In the genomic region with DNA sequence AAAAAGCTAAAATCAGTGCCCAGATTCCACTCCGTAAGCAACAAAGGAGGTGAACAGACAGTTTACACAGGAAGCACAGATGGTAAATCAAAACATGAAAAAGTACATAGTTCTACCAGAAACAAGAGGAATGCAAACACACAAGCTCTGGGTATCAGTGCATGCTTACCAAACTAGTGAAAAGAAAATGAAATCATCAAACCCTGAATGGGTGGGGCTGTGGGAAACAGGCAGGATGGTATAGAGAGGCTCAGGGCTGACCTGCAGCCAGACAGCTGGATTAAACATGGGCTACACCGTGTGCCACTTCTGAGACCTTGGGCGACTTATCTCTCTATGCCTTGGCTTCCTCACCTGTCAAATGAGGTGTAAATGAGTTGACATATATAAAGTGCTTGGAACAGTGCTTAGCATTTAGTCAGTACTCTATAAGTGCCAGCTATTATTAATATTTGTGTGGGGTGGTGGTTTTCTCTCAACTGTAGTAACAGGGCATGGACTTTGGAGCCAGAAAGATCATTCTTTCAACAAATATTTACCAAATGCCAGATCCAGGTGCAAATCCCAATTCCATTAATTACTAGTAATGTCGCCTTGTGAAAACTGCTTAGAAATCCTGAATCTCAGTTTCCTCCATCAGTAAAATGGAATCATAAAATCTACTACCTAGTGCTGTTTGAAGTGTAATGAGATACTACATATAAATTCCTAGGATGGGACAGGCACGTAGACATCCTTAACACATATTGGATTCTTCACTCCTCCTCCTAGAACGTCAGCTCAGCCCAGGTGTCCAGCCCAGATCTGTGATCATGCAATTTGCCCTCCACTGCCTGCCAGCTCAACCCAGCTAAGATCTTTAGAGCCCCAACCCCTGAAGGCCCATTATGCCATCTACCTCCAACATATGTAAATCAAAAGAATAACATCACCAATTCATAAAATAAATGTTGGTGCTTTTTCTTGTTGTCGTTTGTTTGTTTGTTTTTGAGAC, we compare ENCODE assay signal across 1 cellular context.
TF ChIP-seq lines count a peak whose summit lies in the region.

No MANE protein-coding gene starts in this region.

TF ChIP-seq in HepG2, 621 proteins besides CTCF, POLR2A, EP300 and RAD21 (continued from another document and continues in another):
- TF ChIP-seq, protein P1, sequence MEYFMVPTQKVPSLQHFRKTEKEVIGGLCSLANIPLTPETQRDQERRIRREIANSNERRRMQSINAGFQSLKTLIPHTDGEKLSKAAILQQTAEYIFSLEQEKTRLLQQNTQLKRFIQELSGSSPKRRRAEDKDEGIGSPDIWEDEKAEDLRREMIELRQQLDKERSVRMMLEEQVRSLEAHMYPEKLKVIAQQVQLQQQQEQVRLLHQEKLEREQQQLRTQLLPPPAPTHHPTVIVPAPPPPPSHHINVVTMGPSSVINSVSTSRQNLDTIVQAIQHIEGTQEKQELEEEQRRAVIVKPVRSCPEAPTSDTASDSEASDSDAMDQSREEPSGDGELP (IDR thresholded peaks at IDR 0.05; ENCODE audit: borderline replicate concordance, low read depth), result peak; percentile 43; the same call in 1 of the 2 replicates
- TF ChIP-seq DMAP1 (CRISPR knock-in tag; IDR thresholded peaks at IDR 0.05) (no peak), FOXP1 (IDR thresholded peaks at IDR 0.05) (no peak), FOXP1 (CRISPR knock-in tag; IDR thresholded peaks at IDR 0.05) (peak; percentile 64), RFXAP (CRISPR knock-in tag; IDR thresholded peaks at IDR 0.05; ENCODE audit: borderline replicate concordance) (no peak), ZSCAN9 (CRISPR knock-in tag; IDR thresholded peaks at IDR 0.05; ENCODE audit: borderline replicate concordance) (no peak), ISL2 (CRISPR knock-in tag; IDR thresholded peaks at IDR 0.05) (no peak), HDAC6 (IDR thresholded peaks at IDR 0.05; ENCODE audit: low read depth, low read length) (no peak), ZSCAN25 (CRISPR knock-in tag; IDR thresholded peaks at IDR 0.05) (0 out of 2 replicates have a peak, but pooled peaks have one; percentile 28), HDAC2 (CRISPR knock-in tag; IDR thresholded peaks at IDR 0.05) (peak; percentile 25; the same call in 1 of the 2 replicates), ZNF20 (CRISPR knock-in tag; IDR thresholded peaks at IDR 0.05) (no peak), SSRP1 (CRISPR knock-in tag; IDR thresholded peaks at IDR 0.05) (no peak), GFI1 (CRISPR knock-in tag; IDR thresholded peaks at IDR 0.05; ENCODE audit: borderline replicate concordance) (peak; percentile 44; the same call in 1 of the 2 replicates), THAP11 (CRISPR knock-in tag; IDR thresholded peaks at IDR 0.05) (0 out of 2 replicates have a peak, but pooled peaks have one; percentile 17), KLF16 (CRISPR knock-in tag; IDR thresholded peaks at IDR 0.05) (0 out of 4 replicates have a peak, but pooled peaks of 1 of the 2 experiments have one; percentile 20), ZNF367 (CRISPR knock-in tag; IDR thresholded peaks at IDR 0.05; ENCODE audit: borderline replicate concordance) (no peak), ZNF83 (CRISPR knock-in tag; IDR thresholded peaks at IDR 0.05; ENCODE audit: borderline replicate concordance) (no peak), RXRB (CRISPR knock-in tag; IDR thresholded peaks at IDR 0.05; ENCODE audit: borderline replicate concordance) (0 out of 2 replicates have a peak, but pooled peaks have one; percentile 8), SALL1 (CRISPR knock-in tag; IDR thresholded peaks at IDR 0.05) (peak; percentile 42; the same call in 1 of the 2 replicates), MED1 (CRISPR knock-in tag; IDR thresholded peaks at IDR 0.05) (0 out of 2 replicates have a peak, but pooled peaks have one; percentile 10)
- TF ChIP-seq, protein P2, sequence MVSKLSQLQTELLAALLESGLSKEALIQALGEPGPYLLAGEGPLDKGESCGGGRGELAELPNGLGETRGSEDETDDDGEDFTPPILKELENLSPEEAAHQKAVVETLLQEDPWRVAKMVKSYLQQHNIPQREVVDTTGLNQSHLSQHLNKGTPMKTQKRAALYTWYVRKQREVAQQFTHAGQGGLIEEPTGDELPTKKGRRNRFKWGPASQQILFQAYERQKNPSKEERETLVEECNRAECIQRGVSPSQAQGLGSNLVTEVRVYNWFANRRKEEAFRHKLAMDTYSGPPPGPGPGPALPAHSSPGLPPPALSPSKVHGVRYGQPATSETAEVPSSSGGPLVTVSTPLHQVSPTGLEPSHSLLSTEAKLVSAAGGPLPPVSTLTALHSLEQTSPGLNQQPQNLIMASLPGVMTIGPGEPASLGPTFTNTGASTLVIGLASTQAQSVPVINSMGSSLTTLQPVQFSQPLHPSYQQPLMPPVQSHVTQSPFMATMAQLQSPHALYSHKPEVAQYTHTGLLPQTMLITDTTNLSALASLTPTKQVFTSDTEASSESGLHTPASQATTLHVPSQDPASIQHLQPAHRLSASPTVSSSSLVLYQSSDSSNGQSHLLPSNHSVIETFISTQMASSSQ (IDR thresholded peaks at IDR 0.05; ENCODE audit: low read depth), result no peak
- TF ChIP-seq, protein P2 (CRISPR knock-in tag; IDR thresholded peaks at IDR 0.05; ENCODE audit: borderline replicate concordance), result no peak
- TF ChIP-seq, protein P3, sequence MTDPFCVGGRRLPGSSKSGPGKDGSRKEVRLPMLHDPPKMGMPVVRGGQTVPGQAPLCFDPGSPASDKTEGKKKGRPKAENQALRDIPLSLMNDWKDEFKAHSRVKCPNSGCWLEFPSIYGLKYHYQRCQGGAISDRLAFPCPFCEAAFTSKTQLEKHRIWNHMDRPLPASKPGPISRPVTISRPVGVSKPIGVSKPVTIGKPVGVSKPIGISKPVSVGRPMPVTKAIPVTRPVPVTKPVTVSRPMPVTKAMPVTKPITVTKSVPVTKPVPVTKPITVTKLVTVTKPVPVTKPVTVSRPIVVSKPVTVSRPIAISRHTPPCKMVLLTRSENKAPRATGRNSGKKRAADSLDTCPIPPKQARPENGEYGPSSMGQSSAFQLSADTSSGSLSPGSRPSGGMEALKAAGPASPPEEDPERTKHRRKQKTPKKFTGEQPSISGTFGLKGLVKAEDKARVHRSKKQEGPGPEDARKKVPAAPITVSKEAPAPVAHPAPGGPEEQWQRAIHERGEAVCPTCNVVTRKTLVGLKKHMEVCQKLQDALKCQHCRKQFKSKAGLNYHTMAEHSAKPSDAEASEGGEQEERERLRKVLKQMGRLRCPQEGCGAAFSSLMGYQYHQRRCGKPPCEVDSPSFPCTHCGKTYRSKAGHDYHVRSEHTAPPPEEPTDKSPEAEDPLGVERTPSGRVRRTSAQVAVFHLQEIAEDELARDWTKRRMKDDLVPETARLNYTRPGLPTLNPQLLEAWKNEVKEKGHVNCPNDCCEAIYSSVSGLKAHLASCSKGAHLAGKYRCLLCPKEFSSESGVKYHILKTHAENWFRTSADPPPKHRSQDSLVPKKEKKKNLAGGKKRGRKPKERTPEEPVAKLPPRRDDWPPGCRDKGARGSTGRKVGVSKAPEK (CRISPR knock-in tag; IDR thresholded peaks at IDR 0.05; ENCODE audit: borderline replicate concordance), result no peak
- TF ChIP-seq, protein P4, sequence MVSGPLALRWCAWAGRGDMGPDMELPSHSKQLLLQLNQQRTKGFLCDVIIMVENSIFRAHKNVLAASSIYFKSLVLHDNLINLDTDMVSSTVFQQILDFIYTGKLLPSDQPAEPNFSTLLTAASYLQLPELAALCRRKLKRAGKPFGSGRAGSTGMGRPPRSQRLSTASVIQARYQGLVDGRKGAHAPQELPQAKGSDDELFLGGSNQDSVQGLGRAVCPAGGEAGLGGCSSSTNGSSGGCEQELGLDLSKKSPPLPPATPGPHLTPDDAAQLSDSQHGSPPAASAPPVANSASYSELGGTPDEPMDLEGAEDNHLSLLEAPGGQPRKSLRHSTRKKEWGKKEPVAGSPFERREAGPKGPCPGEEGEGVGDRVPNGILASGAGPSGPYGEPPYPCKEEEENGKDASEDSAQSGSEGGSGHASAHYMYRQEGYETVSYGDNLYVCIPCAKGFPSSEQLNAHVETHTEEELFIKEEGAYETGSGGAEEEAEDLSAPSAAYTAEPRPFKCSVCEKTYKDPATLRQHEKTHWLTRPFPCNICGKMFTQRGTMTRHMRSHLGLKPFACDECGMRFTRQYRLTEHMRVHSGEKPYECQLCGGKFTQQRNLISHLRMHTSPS (CRISPR knock-in tag; IDR thresholded peaks at IDR 0.05; ENCODE audit: low read depth), result 0 out of 2 replicates have a peak, but pooled peaks have one; percentile 38
- TF ChIP-seq, protein P5, sequence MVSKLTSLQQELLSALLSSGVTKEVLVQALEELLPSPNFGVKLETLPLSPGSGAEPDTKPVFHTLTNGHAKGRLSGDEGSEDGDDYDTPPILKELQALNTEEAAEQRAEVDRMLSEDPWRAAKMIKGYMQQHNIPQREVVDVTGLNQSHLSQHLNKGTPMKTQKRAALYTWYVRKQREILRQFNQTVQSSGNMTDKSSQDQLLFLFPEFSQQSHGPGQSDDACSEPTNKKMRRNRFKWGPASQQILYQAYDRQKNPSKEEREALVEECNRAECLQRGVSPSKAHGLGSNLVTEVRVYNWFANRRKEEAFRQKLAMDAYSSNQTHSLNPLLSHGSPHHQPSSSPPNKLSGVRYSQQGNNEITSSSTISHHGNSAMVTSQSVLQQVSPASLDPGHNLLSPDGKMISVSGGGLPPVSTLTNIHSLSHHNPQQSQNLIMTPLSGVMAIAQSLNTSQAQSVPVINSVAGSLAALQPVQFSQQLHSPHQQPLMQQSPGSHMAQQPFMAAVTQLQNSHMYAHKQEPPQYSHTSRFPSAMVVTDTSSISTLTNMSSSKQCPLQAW (CRISPR knock-in tag; IDR thresholded peaks at IDR 0.05), result no peak
- TF ChIP-seq, protein P6, sequence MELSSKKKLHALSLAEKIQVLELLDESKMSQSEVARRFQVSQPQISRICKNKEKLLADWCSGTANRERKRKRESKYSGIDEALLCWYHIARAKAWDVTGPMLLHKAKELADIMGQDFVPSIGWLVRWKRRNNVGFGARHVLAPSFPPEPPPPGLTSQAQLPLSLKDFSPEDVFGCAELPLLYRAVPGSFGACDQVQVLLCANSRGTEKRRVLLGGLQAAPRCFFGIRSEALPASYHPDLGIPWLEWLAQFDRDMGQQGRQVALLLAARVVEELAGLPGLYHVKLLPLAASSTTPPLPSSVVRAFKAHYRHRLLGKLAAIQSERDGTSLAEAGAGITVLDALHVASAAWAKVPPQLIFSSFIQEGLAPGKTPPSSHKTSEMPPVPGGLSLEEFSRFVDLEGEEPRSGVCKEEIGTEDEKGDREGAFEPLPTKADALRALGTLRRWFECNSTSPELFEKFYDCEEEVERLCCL (CRISPR knock-in tag; IDR thresholded peaks at IDR 0.05; ENCODE audit: borderline replicate concordance), result no peak
- TF ChIP-seq, protein P7, sequence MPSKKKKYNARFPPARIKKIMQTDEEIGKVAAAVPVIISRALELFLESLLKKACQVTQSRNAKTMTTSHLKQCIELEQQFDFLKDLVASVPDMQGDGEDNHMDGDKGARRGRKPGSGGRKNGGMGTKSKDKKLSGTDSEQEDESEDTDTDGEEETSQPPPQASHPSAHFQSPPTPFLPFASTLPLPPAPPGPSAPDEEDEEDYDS (CRISPR knock-in tag; IDR thresholded peaks at IDR 0.05), result 0 out of 2 replicates have a peak, but pooled peaks have one; percentile 9
- TF ChIP-seq, protein P8, sequence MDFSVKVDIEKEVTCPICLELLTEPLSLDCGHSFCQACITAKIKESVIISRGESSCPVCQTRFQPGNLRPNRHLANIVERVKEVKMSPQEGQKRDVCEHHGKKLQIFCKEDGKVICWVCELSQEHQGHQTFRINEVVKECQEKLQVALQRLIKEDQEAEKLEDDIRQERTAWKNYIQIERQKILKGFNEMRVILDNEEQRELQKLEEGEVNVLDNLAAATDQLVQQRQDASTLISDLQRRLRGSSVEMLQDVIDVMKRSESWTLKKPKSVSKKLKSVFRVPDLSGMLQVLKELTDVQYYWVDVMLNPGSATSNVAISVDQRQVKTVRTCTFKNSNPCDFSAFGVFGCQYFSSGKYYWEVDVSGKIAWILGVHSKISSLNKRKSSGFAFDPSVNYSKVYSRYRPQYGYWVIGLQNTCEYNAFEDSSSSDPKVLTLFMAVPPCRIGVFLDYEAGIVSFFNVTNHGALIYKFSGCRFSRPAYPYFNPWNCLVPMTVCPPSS (IDR thresholded peaks at IDR 0.05), result no peak
- TF ChIP-seq, protein P9, sequence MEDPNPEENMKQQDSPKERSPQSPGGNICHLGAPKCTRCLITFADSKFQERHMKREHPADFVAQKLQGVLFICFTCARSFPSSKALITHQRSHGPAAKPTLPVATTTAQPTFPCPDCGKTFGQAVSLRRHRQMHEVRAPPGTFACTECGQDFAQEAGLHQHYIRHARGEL (CRISPR knock-in tag; IDR thresholded peaks at IDR 0.05), result no peak
- TF ChIP-seq, protein P10, sequence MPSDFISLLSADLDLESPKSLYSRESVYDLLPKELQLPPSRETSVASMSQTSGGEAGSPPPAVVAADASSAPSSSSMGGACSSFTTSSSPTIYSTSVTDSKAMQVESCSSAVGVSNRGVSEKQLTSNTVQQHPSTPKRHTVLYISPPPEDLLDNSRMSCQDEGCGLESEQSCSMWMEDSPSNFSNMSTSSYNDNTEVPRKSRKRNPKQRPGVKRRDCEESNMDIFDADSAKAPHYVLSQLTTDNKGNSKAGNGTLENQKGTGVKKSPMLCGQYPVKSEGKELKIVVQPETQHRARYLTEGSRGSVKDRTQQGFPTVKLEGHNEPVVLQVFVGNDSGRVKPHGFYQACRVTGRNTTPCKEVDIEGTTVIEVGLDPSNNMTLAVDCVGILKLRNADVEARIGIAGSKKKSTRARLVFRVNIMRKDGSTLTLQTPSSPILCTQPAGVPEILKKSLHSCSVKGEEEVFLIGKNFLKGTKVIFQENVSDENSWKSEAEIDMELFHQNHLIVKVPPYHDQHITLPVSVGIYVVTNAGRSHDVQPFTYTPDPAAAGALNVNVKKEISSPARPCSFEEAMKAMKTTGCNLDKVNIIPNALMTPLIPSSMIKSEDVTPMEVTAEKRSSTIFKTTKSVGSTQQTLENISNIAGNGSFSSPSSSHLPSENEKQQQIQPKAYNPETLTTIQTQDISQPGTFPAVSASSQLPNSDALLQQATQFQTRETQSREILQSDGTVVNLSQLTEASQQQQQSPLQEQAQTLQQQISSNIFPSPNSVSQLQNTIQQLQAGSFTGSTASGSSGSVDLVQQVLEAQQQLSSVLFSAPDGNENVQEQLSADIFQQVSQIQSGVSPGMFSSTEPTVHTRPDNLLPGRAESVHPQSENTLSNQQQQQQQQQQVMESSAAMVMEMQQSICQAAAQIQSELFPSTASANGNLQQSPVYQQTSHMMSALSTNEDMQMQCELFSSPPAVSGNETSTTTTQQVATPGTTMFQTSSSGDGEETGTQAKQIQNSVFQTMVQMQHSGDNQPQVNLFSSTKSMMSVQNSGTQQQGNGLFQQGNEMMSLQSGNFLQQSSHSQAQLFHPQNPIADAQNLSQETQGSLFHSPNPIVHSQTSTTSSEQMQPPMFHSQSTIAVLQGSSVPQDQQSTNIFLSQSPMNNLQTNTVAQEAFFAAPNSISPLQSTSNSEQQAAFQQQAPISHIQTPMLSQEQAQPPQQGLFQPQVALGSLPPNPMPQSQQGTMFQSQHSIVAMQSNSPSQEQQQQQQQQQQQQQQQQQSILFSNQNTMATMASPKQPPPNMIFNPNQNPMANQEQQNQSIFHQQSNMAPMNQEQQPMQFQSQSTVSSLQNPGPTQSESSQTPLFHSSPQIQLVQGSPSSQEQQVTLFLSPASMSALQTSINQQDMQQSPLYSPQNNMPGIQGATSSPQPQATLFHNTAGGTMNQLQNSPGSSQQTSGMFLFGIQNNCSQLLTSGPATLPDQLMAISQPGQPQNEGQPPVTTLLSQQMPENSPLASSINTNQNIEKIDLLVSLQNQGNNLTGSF (CRISPR knock-in tag; IDR thresholded peaks at IDR 0.05), result no peak
